ENCODE assay signal across 2 cellular contexts in the genomic region with DNA sequence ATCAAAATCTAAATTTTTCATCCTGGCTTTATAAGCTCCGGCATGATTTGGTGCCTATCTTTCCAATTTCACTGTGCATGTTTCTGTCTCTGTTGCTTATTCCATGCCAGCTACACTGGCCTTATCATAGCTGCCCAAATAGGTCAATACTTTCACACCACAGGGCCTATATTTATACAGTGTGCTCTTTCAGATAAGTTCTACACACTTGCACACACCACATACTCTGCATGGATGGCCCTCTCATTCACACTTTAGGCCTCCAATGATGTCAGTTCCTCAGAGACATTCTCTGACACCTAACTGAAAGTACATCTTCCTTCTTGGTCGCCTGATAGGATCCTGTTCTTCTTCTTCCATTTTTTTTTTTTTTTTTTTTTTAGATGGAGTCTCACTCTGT.
TF ChIP-seq lines count a peak whose summit lies in the region.

No MANE protein-coding gene starts in this region.

TF ChIP-seq in IMR-90, 13 proteins besides CTCF, POLR2A, EP300 and RAD21:
- TF ChIP-seq MXI1 (IDR thresholded peaks at IDR 0.05; ENCODE audit: borderline replicate concordance, low read depth, low read length) (no peak), NFE2L2 (IDR thresholded peaks at IDR 0.05; ENCODE audit: low read depth, low read length) (no peak), BHLHE40 (IDR thresholded peaks at IDR 0.05; ENCODE audit: low read depth, low read length) (no peak)
- TF ChIP-seq, protein P1, sequence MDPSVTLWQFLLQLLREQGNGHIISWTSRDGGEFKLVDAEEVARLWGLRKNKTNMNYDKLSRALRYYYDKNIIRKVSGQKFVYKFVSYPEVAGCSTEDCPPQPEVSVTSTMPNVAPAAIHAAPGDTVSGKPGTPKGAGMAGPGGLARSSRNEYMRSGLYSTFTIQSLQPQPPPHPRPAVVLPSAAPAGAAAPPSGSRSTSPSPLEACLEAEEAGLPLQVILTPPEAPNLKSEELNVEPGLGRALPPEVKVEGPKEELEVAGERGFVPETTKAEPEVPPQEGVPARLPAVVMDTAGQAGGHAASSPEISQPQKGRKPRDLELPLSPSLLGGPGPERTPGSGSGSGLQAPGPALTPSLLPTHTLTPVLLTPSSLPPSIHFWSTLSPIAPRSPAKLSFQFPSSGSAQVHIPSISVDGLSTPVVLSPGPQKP (IDR thresholded peaks at IDR 0.05; ENCODE audit: borderline replicate concordance, low read depth, low read length) = no peak

TF ChIP-seq in HepG2, 621 proteins besides CTCF, POLR2A, EP300 and RAD21:
- TF ChIP-seq, protein P2, sequence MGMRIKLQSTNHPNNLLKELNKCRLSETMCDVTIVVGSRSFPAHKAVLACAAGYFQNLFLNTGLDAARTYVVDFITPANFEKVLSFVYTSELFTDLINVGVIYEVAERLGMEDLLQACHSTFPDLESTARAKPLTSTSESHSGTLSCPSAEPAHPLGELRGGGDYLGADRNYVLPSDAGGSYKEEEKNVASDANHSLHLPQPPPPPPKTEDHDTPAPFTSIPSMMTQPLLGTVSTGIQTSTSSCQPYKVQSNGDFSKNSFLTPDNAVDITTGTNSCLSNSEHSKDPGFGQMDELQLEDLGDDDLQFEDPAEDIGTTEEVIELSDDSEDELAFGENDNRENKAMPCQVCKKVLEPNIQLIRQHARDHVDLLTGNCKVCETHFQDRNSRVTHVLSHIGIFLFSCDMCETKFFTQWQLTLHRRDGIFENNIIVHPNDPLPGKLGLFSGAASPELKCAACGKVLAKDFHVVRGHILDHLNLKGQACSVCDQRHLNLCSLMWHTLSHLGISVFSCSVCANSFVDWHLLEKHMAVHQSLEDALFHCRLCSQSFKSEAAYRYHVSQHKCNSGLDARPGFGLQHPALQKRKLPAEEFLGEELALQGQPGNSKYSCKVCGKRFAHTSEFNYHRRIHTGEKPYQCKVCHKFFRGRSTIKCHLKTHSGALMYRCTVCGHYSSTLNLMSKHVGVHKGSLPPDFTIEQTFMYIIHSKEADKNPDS (CRISPR knock-in tag; IDR thresholded peaks at IDR 0.05) = no peak
- TF ChIP-seq GATAD2A (CRISPR knock-in tag; IDR thresholded peaks at IDR 0.05) (no peak), NCOR1 (IDR thresholded peaks at IDR 0.05; ENCODE audit: borderline replicate concordance, low read length) (no peak), ATM (IDR thresholded peaks at IDR 0.05; ENCODE audit: borderline replicate concordance) (no peak), CC2D1A (CRISPR knock-in tag; IDR thresholded peaks at IDR 0.05) (no peak), GABPA (IDR thresholded peaks at IDR 0.05; ENCODE audit: low read depth, low read length) (no peak), GABPA (CRISPR knock-in tag; IDR thresholded peaks at IDR 0.05; ENCODE audit: low read depth) (no peak), YY1 (IDR thresholded peaks at IDR 0.05; ENCODE audit: insufficient read depth, insufficient replicate concordance, low read depth, low read length) (no peak), ZKSCAN8 (CRISPR knock-in tag; IDR thresholded peaks at IDR 0.05; ENCODE audit: borderline replicate concordance) (no peak), ZNF777 (CRISPR knock-in tag; IDR thresholded peaks at IDR 0.05) (no peak), FOXA1 (IDR thresholded peaks at IDR 0.05) (no peak), FOXA1 (CRISPR knock-in tag; IDR thresholded peaks at IDR 0.05) (no peak), SOX13 (IDR thresholded peaks at IDR 0.05) (no peak), SOX13 (CRISPR knock-in tag; conservative IDR thresholded peaks at IDR 0.05 in 1 of 2, IDR thresholded peaks at IDR 0.05 in 1 of 2) (no peak), FOXJ3 (CRISPR knock-in tag; IDR thresholded peaks at IDR 0.05; ENCODE audit: borderline replicate concordance) (no peak), YEATS4 (CRISPR knock-in tag; IDR thresholded peaks at IDR 0.05; ENCODE audit: borderline replicate concordance) (no peak), RXRA (CRISPR knock-in tag; IDR thresholded peaks at IDR 0.05) (no peak), ZNF776 (CRISPR knock-in tag; IDR thresholded peaks at IDR 0.05) (no peak)
- TF ChIP-seq, protein P3, sequence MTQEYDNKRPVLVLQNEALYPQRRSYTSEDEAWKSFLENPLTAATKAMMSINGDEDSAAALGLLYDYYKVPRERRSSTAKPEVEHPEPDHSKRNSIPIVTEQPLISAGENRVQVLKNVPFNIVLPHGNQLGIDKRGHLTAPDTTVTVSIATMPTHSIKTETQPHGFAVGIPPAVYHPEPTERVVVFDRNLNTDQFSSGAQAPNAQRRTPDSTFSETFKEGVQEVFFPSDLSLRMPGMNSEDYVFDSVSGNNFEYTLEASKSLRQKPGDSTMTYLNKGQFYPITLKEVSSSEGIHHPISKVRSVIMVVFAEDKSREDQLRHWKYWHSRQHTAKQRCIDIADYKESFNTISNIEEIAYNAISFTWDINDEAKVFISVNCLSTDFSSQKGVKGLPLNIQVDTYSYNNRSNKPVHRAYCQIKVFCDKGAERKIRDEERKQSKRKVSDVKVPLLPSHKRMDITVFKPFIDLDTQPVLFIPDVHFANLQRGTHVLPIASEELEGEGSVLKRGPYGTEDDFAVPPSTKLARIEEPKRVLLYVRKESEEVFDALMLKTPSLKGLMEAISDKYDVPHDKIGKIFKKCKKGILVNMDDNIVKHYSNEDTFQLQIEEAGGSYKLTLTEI (CRISPR knock-in tag; conservative IDR thresholded peaks at IDR 0.05) = no peak
- TF ChIP-seq, protein P4, sequence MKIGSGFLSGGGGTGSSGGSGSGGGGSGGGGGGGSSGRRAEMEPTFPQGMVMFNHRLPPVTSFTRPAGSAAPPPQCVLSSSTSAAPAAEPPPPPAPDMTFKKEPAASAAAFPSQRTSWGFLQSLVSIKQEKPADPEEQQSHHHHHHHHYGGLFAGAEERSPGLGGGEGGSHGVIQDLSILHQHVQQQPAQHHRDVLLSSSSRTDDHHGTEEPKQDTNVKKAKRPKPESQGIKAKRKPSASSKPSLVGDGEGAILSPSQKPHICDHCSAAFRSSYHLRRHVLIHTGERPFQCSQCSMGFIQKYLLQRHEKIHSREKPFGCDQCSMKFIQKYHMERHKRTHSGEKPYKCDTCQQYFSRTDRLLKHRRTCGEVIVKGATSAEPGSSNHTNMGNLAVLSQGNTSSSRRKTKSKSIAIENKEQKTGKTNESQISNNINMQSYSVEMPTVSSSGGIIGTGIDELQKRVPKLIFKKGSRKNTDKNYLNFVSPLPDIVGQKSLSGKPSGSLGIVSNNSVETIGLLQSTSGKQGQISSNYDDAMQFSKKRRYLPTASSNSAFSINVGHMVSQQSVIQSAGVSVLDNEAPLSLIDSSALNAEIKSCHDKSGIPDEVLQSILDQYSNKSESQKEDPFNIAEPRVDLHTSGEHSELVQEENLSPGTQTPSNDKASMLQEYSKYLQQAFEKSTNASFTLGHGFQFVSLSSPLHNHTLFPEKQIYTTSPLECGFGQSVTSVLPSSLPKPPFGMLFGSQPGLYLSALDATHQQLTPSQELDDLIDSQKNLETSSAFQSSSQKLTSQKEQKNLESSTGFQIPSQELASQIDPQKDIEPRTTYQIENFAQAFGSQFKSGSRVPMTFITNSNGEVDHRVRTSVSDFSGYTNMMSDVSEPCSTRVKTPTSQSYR (CRISPR knock-in tag; IDR thresholded peaks at IDR 0.05; ENCODE audit: borderline replicate concordance) = no peak
- TF ChIP-seq, protein P5, sequence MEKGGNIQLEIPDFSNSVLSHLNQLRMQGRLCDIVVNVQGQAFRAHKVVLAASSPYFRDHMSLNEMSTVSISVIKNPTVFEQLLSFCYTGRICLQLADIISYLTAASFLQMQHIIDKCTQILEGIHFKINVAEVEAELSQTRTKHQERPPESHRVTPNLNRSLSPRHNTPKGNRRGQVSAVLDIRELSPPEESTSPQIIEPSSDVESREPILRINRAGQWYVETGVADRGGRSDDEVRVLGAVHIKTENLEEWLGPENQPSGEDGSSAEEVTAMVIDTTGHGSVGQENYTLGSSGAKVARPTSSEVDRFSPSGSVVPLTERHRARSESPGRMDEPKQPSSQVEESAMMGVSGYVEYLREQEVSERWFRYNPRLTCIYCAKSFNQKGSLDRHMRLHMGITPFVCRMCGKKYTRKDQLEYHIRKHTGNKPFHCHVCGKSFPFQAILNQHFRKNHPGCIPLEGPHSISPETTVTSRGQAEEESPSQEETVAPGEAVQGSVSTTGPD (CRISPR knock-in tag; IDR thresholded peaks at IDR 0.05) = no peak
- TF ChIP-seq, protein P6, sequence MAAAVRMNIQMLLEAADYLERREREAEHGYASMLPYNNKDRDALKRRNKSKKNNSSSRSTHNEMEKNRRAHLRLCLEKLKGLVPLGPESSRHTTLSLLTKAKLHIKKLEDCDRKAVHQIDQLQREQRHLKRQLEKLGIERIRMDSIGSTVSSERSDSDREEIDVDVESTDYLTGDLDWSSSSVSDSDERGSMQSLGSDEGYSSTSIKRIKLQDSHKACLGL (CRISPR knock-in tag; IDR thresholded peaks at IDR 0.05) = no peak
- TF ChIP-seq, protein P7, sequence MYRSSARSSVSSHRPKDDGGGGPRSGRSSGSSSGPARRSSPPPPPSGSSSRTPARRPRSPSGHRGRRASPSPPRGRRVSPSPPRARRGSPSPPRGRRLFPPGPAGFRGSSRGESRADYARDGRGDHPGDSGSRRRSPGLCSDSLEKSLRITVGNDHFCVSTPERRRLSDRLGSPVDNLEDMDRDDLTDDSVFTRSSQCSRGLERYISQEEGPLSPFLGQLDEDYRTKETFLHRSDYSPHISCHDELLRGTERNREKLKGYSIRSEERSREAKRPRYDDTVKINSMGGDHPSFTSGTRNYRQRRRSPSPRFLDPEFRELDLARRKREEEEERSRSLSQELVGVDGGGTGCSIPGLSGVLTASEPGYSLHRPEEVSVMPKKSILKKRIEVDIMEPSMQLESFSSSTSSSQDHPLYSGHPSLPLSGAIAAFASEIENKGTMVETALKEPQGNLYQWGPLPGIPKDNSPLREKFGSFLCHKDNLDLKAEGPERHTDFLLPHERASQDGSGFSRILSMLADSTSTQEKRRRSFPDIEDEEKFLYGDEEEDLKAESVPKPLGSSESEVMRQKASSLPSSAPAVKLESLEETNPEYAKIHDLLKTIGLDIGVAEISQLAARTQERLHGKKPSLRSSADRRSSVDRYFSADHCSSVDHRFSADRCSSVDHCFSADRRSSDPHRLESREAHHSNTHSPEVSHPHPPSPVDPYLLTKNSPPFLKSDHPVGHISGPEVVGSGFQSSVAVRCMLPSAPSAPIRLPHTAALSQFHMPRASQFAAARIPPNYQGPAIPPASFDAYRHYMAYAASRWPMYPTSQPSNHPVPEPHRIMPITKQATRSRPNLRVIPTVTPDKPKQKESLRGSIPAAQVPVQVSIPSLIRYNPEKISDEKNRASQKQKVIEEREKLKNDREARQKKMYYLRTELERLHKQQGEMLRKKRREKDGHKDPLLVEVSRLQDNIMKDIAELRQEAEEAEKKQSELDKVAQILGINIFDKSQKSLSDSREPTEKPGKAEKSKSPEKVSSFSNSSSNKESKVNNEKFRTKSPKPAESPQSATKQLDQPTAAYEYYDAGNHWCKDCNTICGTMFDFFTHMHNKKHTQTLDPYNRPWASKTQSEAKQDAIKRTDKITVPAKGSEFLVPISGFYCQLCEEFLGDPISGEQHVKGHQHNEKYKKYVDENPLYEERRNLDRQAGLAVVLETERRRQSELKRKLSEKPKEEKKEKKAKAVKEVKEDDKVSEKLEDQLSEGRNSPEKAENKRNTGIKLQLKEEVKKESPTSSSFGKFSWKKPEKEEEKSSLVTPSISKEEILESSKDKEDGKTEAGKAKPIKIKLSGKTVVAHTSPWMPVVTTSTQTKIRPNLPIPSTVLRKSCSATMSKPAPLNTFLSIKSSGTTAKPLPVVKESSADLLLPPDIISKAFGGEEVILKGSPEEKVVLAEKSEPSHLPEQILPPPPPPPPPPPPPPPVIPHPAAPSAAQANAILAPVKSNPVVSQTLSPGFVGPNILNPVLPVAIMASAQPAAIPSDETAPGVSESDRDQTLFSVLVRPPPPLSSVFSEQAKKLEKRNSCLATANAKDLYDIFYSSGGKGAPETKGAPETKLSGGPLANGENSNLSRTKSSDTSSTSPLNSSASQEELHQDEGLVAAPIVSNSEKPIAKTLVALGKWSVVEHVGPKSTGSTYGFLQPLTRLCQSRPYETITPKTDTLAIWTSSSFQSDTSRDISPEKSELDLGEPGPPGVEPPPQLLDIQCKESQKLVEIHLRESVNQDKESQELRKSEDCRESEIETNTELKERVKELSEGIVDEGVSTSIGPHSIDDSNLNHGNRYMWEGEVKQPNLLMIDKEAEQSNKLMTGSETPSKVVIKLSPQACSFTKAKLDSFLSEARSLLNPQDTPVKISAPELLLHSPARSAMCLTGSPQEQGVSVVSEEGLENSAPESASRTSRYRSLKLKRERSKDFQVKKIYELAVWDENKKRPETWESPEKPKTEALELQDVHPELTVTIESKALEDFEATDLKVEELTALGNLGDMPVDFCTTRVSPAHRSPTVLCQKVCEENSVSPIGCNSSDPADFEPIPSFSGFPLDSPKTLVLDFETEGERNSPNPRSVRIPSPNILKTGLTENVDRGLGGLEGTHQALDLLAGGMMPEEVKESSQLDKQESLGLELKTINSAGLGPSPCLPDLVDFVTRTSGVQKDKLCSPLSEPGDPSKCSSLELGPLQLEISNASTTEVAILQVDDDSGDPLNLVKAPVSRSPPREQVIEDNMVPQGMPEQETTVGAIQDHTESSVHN (CRISPR knock-in tag; IDR thresholded peaks at IDR 0.05) = no peak
TF ChIP-seq in HepG2: peak in this region for 0.
